In the genomic region with DNA sequence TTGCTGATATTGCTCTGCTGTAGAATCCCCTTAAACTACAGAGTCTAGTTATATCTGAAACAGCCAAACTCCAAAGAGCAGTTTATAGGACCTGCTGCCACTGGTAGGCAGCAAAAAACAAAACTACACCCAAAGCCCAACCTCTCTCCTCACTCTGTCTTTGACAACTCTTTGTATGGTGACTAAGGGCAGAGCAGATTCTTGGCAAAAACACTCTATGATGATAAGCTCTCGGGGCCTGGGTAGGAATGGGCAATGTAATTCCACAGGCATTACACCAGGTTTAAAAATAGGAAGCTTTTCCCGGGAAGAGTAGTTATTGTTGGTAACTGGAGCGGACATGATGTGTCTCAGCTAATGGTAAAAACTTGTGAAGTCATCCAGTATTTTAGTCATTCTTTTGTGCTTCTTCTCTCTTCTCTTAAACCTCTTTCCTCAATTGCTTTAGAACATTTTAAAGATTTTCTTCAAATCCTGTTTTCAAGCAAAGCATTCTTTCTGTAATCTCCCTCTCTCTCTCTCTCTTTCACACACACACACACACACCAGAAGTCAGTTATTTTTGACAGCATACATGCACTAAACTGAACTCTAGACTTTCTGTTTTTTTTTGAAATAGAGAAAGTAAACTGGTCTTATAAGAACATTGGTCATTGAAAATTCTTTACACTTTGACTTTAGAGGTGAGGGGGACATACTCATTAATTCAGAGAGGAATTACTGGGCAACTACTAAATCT, we compare ENCODE assay signal across 10 cellular contexts.
DNase-seq lines count a peak whose midpoint lies in the region; ATAC-seq and TF ChIP-seq lines count a peak whose summit lies in the region.
"Had no signal": no experiment of that assay in that cellular context is flagged by ENCODE, and none has a peak within 500 bp of the region (broad histone marks: within the 10 kb centered on the region; RNA-seq: fewer than 3 reads in every experiment).

No MANE protein-coding gene starts in this region.

- no peak for ATAC-seq in SK-N-SH treated with all-trans-retinoic acid at 6 μM for 48 hours
- peak; percentile 99 for ATAC-seq in Right ventricle myocardium superior (ENCODE audit: poor library complexity)
- ATAC-seq in GM21447 (IDR thresholded peaks at IDR 0.05; ENCODE audit: unreplicated experiment) = no peak

- POLR2A ChIA-PET in HEK293T (lab: Yijun Ruan, JAX) = no interaction called here

- no peak for TF ChIP-seq CTCF in GM13977 (IDR thresholded peaks at IDR 0.05; ENCODE audit: extremely low read depth, insufficient read depth, missing control alignments)

- DNase-seq in EH (ENCODE audit: low read depth) (peak; percentile 97), Right ventricle myocardium superior (no peak), renal cortical epithelial cell (ENCODE audit: low read depth) (peak; percentile 78), GM13977 (ENCODE audit: low spot score) (no peak), SIG-M5 (lab: John Stamatoyannopoulos, UW) (no peak), HEK293T (ENCODE audit: extremely low spot score) (no peak)
- DNase-seq: activated CD4-positive, alpha-beta memory T cell treated with anti-CD3 and anti-CD28 coated beads, Interleukin-2, amount 10 ng/mL, durations not matched to agents 7 days and 5 days; NCI-H1092 had no signal

- in situ Hi-C loops in GM13977 (cut with MboI; ENCODE audit: low pct_unique_long_range_greater_than_20kb, low sequenced_read_pairs, unreplicated experiment) = no loop called here

- intact Hi-C loops in Right ventricle myocardium superior (cut with DNase I) = no loop called here

- CTCF ChIA-PET in HEK293T (lab: Yijun Ruan, JAX) = no interaction called here

TF ChIP-seq in SK-N-SH treated with all-trans-retinoic acid at 6 μM for 48 hours, 23 proteins besides CTCF, POLR2A, EP300 and RAD21 (continues in another document):
- TF ChIP-seq, protein P1, sequence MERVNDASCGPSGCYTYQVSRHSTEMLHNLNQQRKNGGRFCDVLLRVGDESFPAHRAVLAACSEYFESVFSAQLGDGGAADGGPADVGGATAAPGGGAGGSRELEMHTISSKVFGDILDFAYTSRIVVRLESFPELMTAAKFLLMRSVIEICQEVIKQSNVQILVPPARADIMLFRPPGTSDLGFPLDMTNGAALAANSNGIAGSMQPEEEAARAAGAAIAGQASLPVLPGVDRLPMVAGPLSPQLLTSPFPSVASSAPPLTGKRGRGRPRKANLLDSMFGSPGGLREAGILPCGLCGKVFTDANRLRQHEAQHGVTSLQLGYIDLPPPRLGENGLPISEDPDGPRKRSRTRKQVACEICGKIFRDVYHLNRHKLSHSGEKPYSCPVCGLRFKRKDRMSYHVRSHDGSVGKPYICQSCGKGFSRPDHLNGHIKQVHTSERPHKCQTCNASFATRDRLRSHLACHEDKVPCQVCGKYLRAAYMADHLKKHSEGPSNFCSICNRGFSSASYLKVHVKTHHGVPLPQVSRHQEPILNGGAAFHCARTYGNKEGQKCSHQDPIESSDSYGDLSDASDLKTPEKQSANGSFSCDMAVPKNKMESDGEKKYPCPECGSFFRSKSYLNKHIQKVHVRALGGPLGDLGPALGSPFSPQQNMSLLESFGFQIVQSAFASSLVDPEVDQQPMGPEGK (CRISPR knock-in tag; IDR thresholded peaks at IDR 0.05; ENCODE audit: borderline replicate concordance) = no peak
- TF ChIP-seq BACH2 (CRISPR knock-in tag; IDR thresholded peaks at IDR 0.05; ENCODE audit: borderline replicate concordance) = no peak
- no peak for TF ChIP-seq ZNF565 (CRISPR knock-in tag; conservative IDR thresholded peaks at IDR 0.05; ENCODE audit: low read depth)
- peak; percentile 81 for TF ChIP-seq ISL1 (CRISPR knock-in tag; IDR thresholded peaks at IDR 0.05)
- TF ChIP-seq, protein P2, sequence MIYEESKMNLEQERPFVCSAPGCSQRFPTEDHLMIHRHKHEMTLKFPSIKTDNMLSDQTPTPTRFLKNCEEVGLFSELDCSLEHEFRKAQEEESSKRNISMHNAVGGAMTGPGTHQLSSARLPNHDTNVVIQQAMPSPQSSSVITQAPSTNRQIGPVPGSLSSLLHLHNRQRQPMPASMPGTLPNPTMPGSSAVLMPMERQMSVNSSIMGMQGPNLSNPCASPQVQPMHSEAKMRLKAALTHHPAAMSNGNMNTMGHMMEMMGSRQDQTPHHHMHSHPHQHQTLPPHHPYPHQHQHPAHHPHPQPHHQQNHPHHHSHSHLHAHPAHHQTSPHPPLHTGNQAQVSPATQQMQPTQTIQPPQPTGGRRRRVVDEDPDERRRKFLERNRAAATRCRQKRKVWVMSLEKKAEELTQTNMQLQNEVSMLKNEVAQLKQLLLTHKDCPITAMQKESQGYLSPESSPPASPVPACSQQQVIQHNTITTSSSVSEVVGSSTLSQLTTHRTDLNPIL (CRISPR knock-in tag; IDR thresholded peaks at IDR 0.05; ENCODE audit: low read depth) = peak; percentile 84; the same call in 1 of the 2 replicates
- TF ChIP-seq RARB (CRISPR knock-in tag; IDR thresholded peaks at IDR 0.05) = no peak
- no peak for TF ChIP-seq TOX (CRISPR knock-in tag; IDR thresholded peaks at IDR 0.05; ENCODE audit: borderline replicate concordance)
- TF ChIP-seq CSDC2 (CRISPR knock-in tag; IDR thresholded peaks at IDR 0.05) = no peak
- no peak for TF ChIP-seq TCF4 (CRISPR knock-in tag; IDR thresholded peaks at IDR 0.05; ENCODE audit: borderline replicate concordance)
- TF ChIP-seq PPARA (CRISPR knock-in tag; IDR thresholded peaks at IDR 0.05; ENCODE audit: borderline replicate concordance) = no peak
- no peak for TF ChIP-seq SNAI2 (CRISPR knock-in tag; IDR thresholded peaks at IDR 0.05)
- TF ChIP-seq ESRRG (CRISPR knock-in tag; IDR thresholded peaks at IDR 0.05) = no peak
- TF ChIP-seq ZFP30 (CRISPR knock-in tag; IDR thresholded peaks at IDR 0.05) = no peak
- peak; percentile 55; the same call in 1 of the 2 replicates for TF ChIP-seq ZFP3 (CRISPR knock-in tag; IDR thresholded peaks at IDR 0.05)
- TF ChIP-seq OSR1 (CRISPR knock-in tag; IDR thresholded peaks at IDR 0.05) = no peak
- no peak for TF ChIP-seq ZNF70 (CRISPR knock-in tag; IDR thresholded peaks at IDR 0.05)
- no peak for TF ChIP-seq ZC3H10 (CRISPR knock-in tag; IDR thresholded peaks at IDR 0.05)

TF ChIP-seq in HEK293T, 16 proteins besides CTCF, POLR2A, EP300 and RAD21:
- TF ChIP-seq TARDBP (IDR thresholded peaks at IDR 0.05) (no peak), ELF4 (IDR thresholded peaks at IDR 0.05) (no peak), CTBP1 (IDR thresholded peaks at IDR 0.05; ENCODE audit: borderline replicate concordance) (no peak), FOXK2 (IDR thresholded peaks at IDR 0.05) (no peak), SP1 (IDR thresholded peaks at IDR 0.05) (no peak), HDGF (IDR thresholded peaks at IDR 0.05; ENCODE audit: borderline replicate concordance) (no peak), BHLHE40 (IDR thresholded peaks at IDR 0.05; ENCODE audit: borderline replicate concordance) (no peak), ARNT (IDR thresholded peaks at IDR 0.05) (no peak), NFRKB (IDR thresholded peaks at IDR 0.05) (no peak), LEF1 (IDR thresholded peaks at IDR 0.05; ENCODE audit: borderline replicate concordance) (no peak), ZNF384 (IDR thresholded peaks at IDR 0.05) (no peak), SUZ12 (IDR thresholded peaks at IDR 0.05) (no peak), L3MBTL2 (conservative IDR thresholded peaks at IDR 0.05) (no peak), FOXA1 (IDR thresholded peaks at IDR 0.05) (no peak), FOXM1 (IDR thresholded peaks at IDR 0.05; ENCODE audit: borderline replicate concordance) (no peak)
- TF ChIP-seq, protein P3, sequence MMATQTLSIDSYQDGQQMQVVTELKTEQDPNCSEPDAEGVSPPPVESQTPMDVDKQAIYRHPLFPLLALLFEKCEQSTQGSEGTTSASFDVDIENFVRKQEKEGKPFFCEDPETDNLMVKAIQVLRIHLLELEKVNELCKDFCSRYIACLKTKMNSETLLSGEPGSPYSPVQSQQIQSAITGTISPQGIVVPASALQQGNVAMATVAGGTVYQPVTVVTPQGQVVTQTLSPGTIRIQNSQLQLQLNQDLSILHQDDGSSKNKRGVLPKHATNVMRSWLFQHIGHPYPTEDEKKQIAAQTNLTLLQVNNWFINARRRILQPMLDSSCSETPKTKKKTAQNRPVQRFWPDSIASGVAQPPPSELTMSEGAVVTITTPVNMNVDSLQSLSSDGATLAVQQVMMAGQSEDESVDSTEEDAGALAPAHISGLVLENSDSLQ (IDR thresholded peaks at IDR 0.05) = no peak

Comparison
In these comparisons a context has a peak if more than half of its experiments do, and no peak if none do; other contexts are left out.
1. DNase-seq: peak in EH (single experiment) and renal cortical epithelial cell (single experiment); none in Right ventricle myocardium superior (single experiment), GM13977 (single experiment), SIG-M5 (single experiment) and HEK293T (single experiment).